ENCODE assay signal across 20 cellular contexts in the genomic region with DNA sequence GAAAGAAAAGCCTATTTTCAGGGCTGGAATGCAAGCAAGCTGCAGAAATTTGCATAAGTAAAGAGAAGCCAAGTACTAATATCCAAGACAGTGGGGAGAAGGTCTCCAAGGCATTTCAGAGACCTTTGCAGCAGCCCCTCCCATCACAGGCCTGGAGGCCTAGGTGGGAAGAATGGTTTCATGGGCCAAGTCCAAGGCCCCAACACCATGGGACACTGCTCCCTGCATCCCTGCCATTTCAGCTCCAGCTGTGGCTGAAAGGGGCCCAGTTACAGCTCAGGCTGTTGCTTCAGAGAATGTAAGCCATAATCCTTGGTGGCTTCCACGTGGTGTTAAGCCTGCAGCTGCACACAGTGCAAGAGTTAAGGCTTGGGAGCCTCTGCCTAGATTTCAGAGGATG. TPM values are rescaled to one million over a fixed set of nuclear protein-coding genes. Genes with fewer than 3 reads are reported as not detected.
DNase-seq lines count a peak whose midpoint lies in the region; ATAC-seq lines count a peak whose summit lies in the region.
"Had no signal": no experiment of that assay in that cellular context is flagged by ENCODE, and none has a peak within 500 bp of the region (broad histone marks: within the 10 kb centered on the region; RNA-seq: fewer than 3 reads in every experiment).

No MANE protein-coding gene starts in this region.

- no peak overlapping the region for H3K14ac ChIP-seq in mesenchymal stem cell (ENCODE audit: low read length in 2 of 2)

- no peaks in the 10 kb centered on the region for H3K36me3 Mint-ChIP-seq in activated T-cell treated with anti-CD3 and anti-CD28 coated beads, Interleukin-2, amount 50 U/mL, for 4 hours (ENCODE audit: insufficient read depth)
- H3K36me3 Mint-ChIP-seq: CD8-positive, alpha-beta T cell had no signal

- no peaks in the 10 kb centered on the region for H3K4me1 Mint-ChIP-seq in activated T-cell treated with anti-CD3 and anti-CD28 coated beads, Interleukin-2, amount 50 U/mL, for 4 hours (ENCODE audit: low read depth)
- H3K4me1 Mint-ChIP-seq: CD4-positive, CD25-positive, alpha-beta regulatory T cell had no signal

- H3K9me3 Mint-ChIP-seq in activated T-cell treated with anti-CD3 and anti-CD28 coated beads, Interleukin-2, amount 50 U/mL, for 4 hours = peaks cover 18% of the 10 kb centered on the region

- no peak overlapping the region for H3K4me3 Mint-ChIP-seq in activated T-cell treated with anti-CD3 and anti-CD28 coated beads, Interleukin-2, amount 50 U/mL, for 4 hours
- H3K4me3 Mint-ChIP-seq: CD4-positive, CD25-positive, alpha-beta regulatory T cell; CD8-positive, alpha-beta T cell had no signal

- no peak overlapping the region for H2BK12ac ChIP-seq in mesenchymal stem cell (ENCODE audit: low read length in 2 of 2)

- H3K27ac ChIP-seq in mesenchymal stem cell (ENCODE audit: low read length, poor library complexity, severe bottlenecking) = no peak overlapping the region
- H3K27ac ChIP-seq: 22Rv1, C4-2B had no signal

- WGBS in mesenchymal stem cell = 0% methylated on average over 1 of the region's 1 CpG

- ATAC-seq in activated T-cell treated with anti-CD3 and anti-CD28 coated beads, Interleukin-2, amount 50 U/mL, for 4 hours = no peak
- ATAC-seq: CD8-positive, alpha-beta T cell had no signal

- H3K4ac ChIP-seq in mesenchymal stem cell (ENCODE audit: low read depth in 1 of 2, low read length in 2 of 2) = no peak overlapping the region

- H3K9ac ChIP-seq in mesenchymal stem cell (ENCODE audit: low read length) = no peak overlapping the region

- H3K18ac ChIP-seq in mesenchymal stem cell (ENCODE audit: low read depth in 1 of 2, low read length in 2 of 2) = no peak overlapping the region

- H3K4me3 ChIP-seq in mesenchymal stem cell (ENCODE audit: insufficient read depth in 1 of 2, low read depth in 1 of 2, low read length in 2 of 2) = no peak overlapping the region
- H3K4me3 ChIP-seq: HAP-1 had no signal

- H3K4me2 ChIP-seq in mesenchymal stem cell (ENCODE audit: low read length, poor library complexity, severe bottlenecking) = no peak overlapping the region

- peak overlapping the region; percentile 67 for H4K91ac ChIP-seq in mesenchymal stem cell (ENCODE audit: low read length)

- peaks cover 4% of the 10 kb centered on the region for H3K9me3 ChIP-seq in mesenchymal stem cell (ENCODE audit: control insufficient read depth, low read length)
- H3K9me3 ChIP-seq: BE2C had no signal

- H2BK120ac ChIP-seq in mesenchymal stem cell (ENCODE audit: low read depth, low read length) = no peak overlapping the region

- no peak overlapping the region for H4K8ac ChIP-seq in mesenchymal stem cell (ENCODE audit: low read length)

- H3K4me1 ChIP-seq in mesenchymal stem cell (ENCODE audit: control insufficient read depth, insufficient read depth, low read depth, low read length) = peaks cover 1% of the 10 kb centered on the region
- H3K4me1 ChIP-seq: BE2C, Caco-2, HAP-1 had no signal

- H2AFZ ChIP-seq in mesenchymal stem cell (ENCODE audit: low read depth, low read length) = no peak overlapping the region

- no peaks in the 10 kb centered on the region for H3K27me3 ChIP-seq in mesenchymal stem cell (ENCODE audit: control insufficient read depth in 1 of 2, insufficient read depth in 1 of 2, low read length in 2 of 2)
- H3K27me3 ChIP-seq: BE2C had no signal

- DNase-seq in NCI-H524 (lab: John Stamatoyannopoulos, UW) (peak; percentile 78 to 83), NCI-H524 treated with DMSO at 0.1 percent for 48 hours (lab: John Stamatoyannopoulos, UW) (no peak), MV-4-11 (lab: John Stamatoyannopoulos, UW) (peak; percentile 16), mesenchymal stem cell (no peak), occipital lobe (lab: John Stamatoyannopoulos, UW) (no peak), SHP77 (lab: John Stamatoyannopoulos, UW) (no peak)
- no peak for DNase-seq in activated CD4-positive, alpha-beta T cell treated with anti-CD3 and anti-CD28 coated beads, Interleukin-2, amount 50 U/mL, for 48 hours
- no peak for DNase-seq in activated T-cell treated with anti-CD3 and anti-CD28 coated beads, Interleukin-2, amount 50 U/mL, for 4 hours
- DNase-seq: ACHN; AML-193; BE2C; Caco-2; CD4-positive, CD25-positive, alpha-beta regulatory T cell; CD8-positive, alpha-beta T cell; DMS153; DND-41; GOT3 had no signal

- no peak overlapping the region for H2AK5ac ChIP-seq in mesenchymal stem cell (ENCODE audit: low read length, severe bottlenecking)

- H2BK15ac ChIP-seq in mesenchymal stem cell (ENCODE audit: low read depth, poor library complexity, severe bottlenecking) = no peak overlapping the region

- no peak overlapping the region for H2BK5ac ChIP-seq in mesenchymal stem cell (ENCODE audit: low read depth, low read length, poor library complexity, severe bottlenecking)

- no peaks in the 10 kb centered on the region for H3K79me1 ChIP-seq in mesenchymal stem cell (replicated peaks; ENCODE audit: low read length, poor library complexity, severe bottlenecking)

- H3K27me3 Mint-ChIP-seq in activated T-cell treated with anti-CD3 and anti-CD28 coated beads, Interleukin-2, amount 50 U/mL, for 4 hours (ENCODE audit: low read depth) = peaks cover 19% of the 10 kb centered on the region

- no peaks in the 10 kb centered on the region for H3K36me3 ChIP-seq in mesenchymal stem cell (ENCODE audit: control insufficient read depth in 1 of 2, insufficient read depth in 2 of 2, low read depth in 1 of 2, low read length in 2 of 2)
- H3K36me3 ChIP-seq: BE2C, HAP-1 had no signal

- H3K23ac ChIP-seq in mesenchymal stem cell (ENCODE audit: low read length in 2 of 2) = no peak overlapping the region

RNA-seq across cellular contexts. Expression of gene COL6A1, which starts 16.9 kb away (rescaled TPM):
- 2,201 TPM for polyA plus RNA-seq in mesenchymal stem cell (2013, experiment 1 of 2)
- 2,173 TPM for polyA plus RNA-seq in mesenchymal stem cell (2013, experiment 2 of 2)
- total RNA-seq in occipital lobe = 41.0 TPM
- total RNA-seq in activated T-cell treated with anti-CD3 and anti-CD28 coated beads, Interleukin-2, amount 50 U/mL, for 4 hours = 1 to 10 TPM; 2.8 to 3.6 (median 3.0) TPM

Comparison
In these comparisons a context has a peak if more than half of its experiments do, and no peak if none do; other contexts are left out.
1. DNase-seq: peak in NCI-H524 (2 of 2) and MV-4-11 (single experiment); none in NCI-H524 treated with DMSO at 0.1 percent for 48 hours (single experiment), mesenchymal stem cell (single experiment), occipital lobe (single experiment), SHP77 (0 of 2), activated CD4-positive, alpha-beta T cell treated with anti-CD3 and anti-CD28 coated beads, Interleukin-2, amount 50 U/mL, for 48 hours (0 of 2) and activated T-cell treated with anti-CD3 and anti-CD28 coated beads, Interleukin-2, amount 50 U/mL, for 4 hours (single experiment).